ENCODE assay signal across 14 cellular contexts in the genomic region with DNA sequence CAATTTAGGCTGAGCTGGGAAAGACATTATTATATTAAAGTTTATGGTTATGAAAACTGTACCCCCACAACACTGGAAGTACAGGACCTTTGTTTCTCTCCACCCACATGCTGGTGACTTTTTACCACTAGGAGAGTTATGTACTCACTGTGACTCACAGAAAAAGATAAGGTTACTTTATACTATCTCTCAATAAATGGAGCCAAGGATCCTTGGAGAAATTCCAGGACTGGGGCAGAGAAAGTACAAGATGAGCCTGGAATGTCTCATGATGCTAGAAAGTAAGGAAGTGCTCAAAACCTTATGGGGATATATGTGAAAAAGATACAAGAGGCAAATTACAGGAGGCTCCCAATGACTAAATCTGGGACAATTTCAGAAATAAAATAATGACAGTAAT.
DNase-seq lines count a peak whose midpoint lies in the region; ATAC-seq, FAIRE-seq and TF ChIP-seq lines count a peak whose summit lies in the region.
"Had no signal": no experiment of that assay in that cellular context is flagged by ENCODE, and none has a peak within 500 bp of the region (broad histone marks: within the 10 kb centered on the region; RNA-seq: fewer than 3 reads in every experiment).

No MANE protein-coding gene starts in this region.

- no peak for FAIRE-seq in GM19239 (lab: Jason Lieb, UNC)

- no peak overlapping the region for H3K4me3 Mint-ChIP-seq in naive B cell
- no peak overlapping the region for H3K4me3 Mint-ChIP-seq in type B pancreatic cell
- no peak overlapping the region for H3K4me3 Mint-ChIP-seq in CD14-positive monocyte
- H3K4me3 Mint-ChIP-seq: activated naive CD8-positive, alpha-beta T cell treated with anti-CD3 and anti-CD28 coated beads, Interleukin-2, amount 10 ng/mL, durations not matched to agents 7 days and 5 days had no signal

- in situ Hi-C loops in mammary epithelial cell (cut with MboI; ENCODE audit: low sequenced_read_pairs in 2 of 2) = no loop called here

- H3K27ac Mint-ChIP-seq in naive B cell (peak overlapping the region in 5 of 6 donors; percentile 15 to 80 (median 45)), type B pancreatic cell (no peak overlapping the region), CD14-positive monocyte (no peak overlapping the region)
- H3K27ac Mint-ChIP-seq: activated naive CD8-positive, alpha-beta T cell treated with anti-CD3 and anti-CD28 coated beads, Interleukin-2, amount 10 ng/mL, durations not matched to agents 7 days and 5 days had no signal

- H3K9me3 Mint-ChIP-seq in naive B cell (no peaks in the 10 kb centered on the region), type B pancreatic cell (peaks cover 4% of the 10 kb centered on the region), CD14-positive monocyte (no peaks in the 10 kb centered on the region)
- H3K9me3 Mint-ChIP-seq: activated naive CD8-positive, alpha-beta T cell treated with anti-CD3 and anti-CD28 coated beads, Interleukin-2, amount 10 ng/mL, durations not matched to agents 7 days and 5 days had no signal

- H3K4me1 ChIP-seq in BE2C = peaks cover 21% of the 10 kb centered on the region
- peaks cover 59% of the 10 kb centered on the region for H3K4me1 ChIP-seq in mammary epithelial cell (ENCODE audit: insufficient read depth, low read length)

- H3K4me1 Mint-ChIP-seq in naive B cell (peaks cover 30 to 36% (median 35%) of the 10 kb centered on the region in 3 donors), type B pancreatic cell (ENCODE audit: unreplicated experiment) (peaks cover 68% of the 10 kb centered on the region), CD14-positive monocyte (peaks cover 9% of the 10 kb centered on the region)

- intact Hi-C loops in mammary epithelial cell (cut with micrococcal nuclease) = loop anchor here (5.0 to 10.0 kb wide), 2 partner anchors 72 to 209 kb away; no protein-coding TSS in a partner anchor
- intact Hi-C loops in CD14-positive monocyte (cut with micrococcal nuclease) = no loop called here

- no peak for ATAC-seq in naive B cell (ENCODE audit: low read depth in 2 of 2)

- no peak overlapping the region for H3K27ac ChIP-seq in mammary epithelial cell (ENCODE audit: insufficient read depth, low read depth, low read length)

- dilution Hi-C loops in mammary epithelial cell (cut with HindIII; ENCODE audit: low sequenced_read_pairs) = no loop called here

- no TSS peak for BruUV-seq in mammary epithelial cell (replicated peaks; lab: Mats Ljungman, UMichigan)

- H3K4me3 ChIP-seq in BE2C (ENCODE audit: low read depth, low read length) (no peak overlapping the region), mammary epithelial cell (replicated peaks in 1 of 3; ENCODE audit: insufficient read depth in 1 of 3, low read depth in 2 of 3, low read length in 3 of 3) (no peak overlapping the region)

- CTCF ChIA-PET in mammary epithelial cell (lab: Charles Lee; ENCODE audit: low non-redundant PET) = no interaction called here

- H3K9me3 ChIP-seq in BE2C = no peaks in the 10 kb centered on the region
- no peaks in the 10 kb centered on the region for H3K9me3 ChIP-seq in mammary epithelial cell (replicated peaks; ENCODE audit: insufficient read depth, low read length)

- DNase-seq in BE2C (no peak), LHCN-M2 (ENCODE audit: low read depth) (peak; percentile 92), mammary epithelial cell (peak; percentile 67), naive B cell (no peak), type B pancreatic cell (ENCODE audit: extremely low spot score, unreplicated experiment) (no peak), GM19239 (ENCODE audit: insufficient read length, low spot score) (no peak), SKM-1 (lab: John Stamatoyannopoulos, UW; ENCODE audit: unreplicated experiment) (no peak), CD14-positive monocyte (ENCODE audit: low spot score) (no peak)
- DNase-seq: activated naive CD8-positive, alpha-beta T cell treated with anti-CD3 and anti-CD28 coated beads, Interleukin-2, amount 10 ng/mL, durations not matched to agents 7 days and 5 days; GDM1; hippocampal formation; NCI-H2171; posterior cingulate gyrus; stimulated activated naive CD4-positive, alpha-beta T cell had no signal

- peak overlapping the region; percentile 38 for H3K4me2 ChIP-seq in mammary epithelial cell (ENCODE audit: insufficient read depth, low read depth, low read length)

- H3K27me3 Mint-ChIP-seq in naive B cell (no peaks in the 10 kb centered on the region), type B pancreatic cell (no peaks in the 10 kb centered on the region), CD14-positive monocyte (ENCODE audit: low read depth in 3 of 3) (no peaks in the 10 kb centered on the region)
- H3K27me3 Mint-ChIP-seq: activated naive CD8-positive, alpha-beta T cell treated with anti-CD3 and anti-CD28 coated beads, Interleukin-2, amount 10 ng/mL, durations not matched to agents 7 days and 5 days had no signal

- H3K36me3 ChIP-seq in BE2C = no peaks in the 10 kb centered on the region
- H3K36me3 ChIP-seq in mammary epithelial cell (ENCODE audit: insufficient read depth, low read length) = no peaks in the 10 kb centered on the region

- H2AFZ ChIP-seq in mammary epithelial cell (ENCODE audit: low read depth, low read length) = no peak overlapping the region

- H3K27me3 ChIP-seq in BE2C (no peaks in the 10 kb centered on the region), mammary epithelial cell (ENCODE audit: insufficient read depth, low read length) (no peaks in the 10 kb centered on the region)

- H4K20me1 ChIP-seq in mammary epithelial cell (ENCODE audit: insufficient read depth, low read length) = no peaks in the 10 kb centered on the region

- H3K36me3 Mint-ChIP-seq in naive B cell (no peaks in the 10 kb centered on the region), type B pancreatic cell (no peaks in the 10 kb centered on the region), CD14-positive monocyte (peaks cover 0 to 3% of the 10 kb centered on the region in 2 donors)
- H3K36me3 Mint-ChIP-seq: activated naive CD8-positive, alpha-beta T cell treated with anti-CD3 and anti-CD28 coated beads, Interleukin-2, amount 10 ng/mL, durations not matched to agents 7 days and 5 days had no signal

- no peak overlapping the region for H3K9ac ChIP-seq in mammary epithelial cell (ENCODE audit: insufficient read depth, low read length)

- H3K79me2 ChIP-seq in mammary epithelial cell (ENCODE audit: insufficient read depth, low read length) = no peaks in the 10 kb centered on the region

- TF ChIP-seq CTCF in BE2C (IDR thresholded peaks at IDR 0.05; ENCODE audit: low read depth, low read length) = 0 out of 2 replicates have a peak, but pooled peaks have one; percentile 5
- TF ChIP-seq CTCF in mammary epithelial cell (conservative IDR thresholded peaks at IDR 0.05 in 1 of 2, IDR thresholded peaks at IDR 0.05 in 1 of 2; ENCODE audit: extremely low read depth in 1 of 2, insufficient read depth in 1 of 2, low read depth in 1 of 2, low read length in 2 of 2) = peak in 1 of 2 donors; percentile 2
- no peak for TF ChIP-seq CTCF in type B pancreatic cell (conservative IDR thresholded peaks at IDR 0.05)
- TF ChIP-seq CTCF in CD14-positive monocyte (IDR thresholded peaks at IDR 0.05) = no peak

Comparison
In these comparisons a context has a peak if more than half of its experiments do, and no peak if none do; other contexts are left out.
1. DNase-seq: peak in LHCN-M2 (single experiment) and mammary epithelial cell (single experiment); none in BE2C (single experiment), naive B cell (single experiment), type B pancreatic cell (single experiment), GM19239 (single experiment), SKM-1 (single experiment) and CD14-positive monocyte (single experiment).
2. H3K27ac Mint-ChIP-seq: peak in naive B cell (5 of 6); none in type B pancreatic cell (single experiment) and CD14-positive monocyte (0 of 7).